In genomic region chr12:101660662-101661061, GRCh38 we compare ENCODE assay signal across 6 cellular contexts. TPM values are rescaled to one million over a fixed set of nuclear protein-coding genes. Genes with fewer than 3 reads are reported as not detected.
DNase-seq lines count a peak whose midpoint lies in the region; ATAC-seq and TF ChIP-seq lines count a peak whose summit lies in the region.
"Not testable (repeated sequence)": the region's sequence is repeated elsewhere in the genome, so short reads cannot be mapped to it uniquely, and the experiment has no call there.

No MANE protein-coding gene starts in this region.

- ATAC-seq in activated T-helper 17 cell treated with anti-CD3 and anti-CD28 coated beads, Interleukin-2, amount 50 U/mL, for 72 hours (replicated peaks) = peak; percentile 21
- ATAC-seq in foreskin keratinocyte (peak; percentile 36), gastrocnemius medialis (peak; percentile 15 to 36)

- H3K4me1 Mint-ChIP-seq in activated T-helper 17 cell treated with anti-CD3 and anti-CD28 coated beads, Interleukin-2, amount 50 U/mL, for 72 hours = not testable (repeated sequence)

- H3K36me3 ChIP-seq in brain microvascular endothelial cell (replicated peaks) = not testable (repeated sequence)
- peaks cover 4 to 99% of the 10 kb centered on the region in 2 donors for H3K36me3 ChIP-seq in gastrocnemius medialis

- not testable (repeated sequence) for H3K27me3 ChIP-seq in brain microvascular endothelial cell (replicated peaks); foreskin keratinocyte; gastrocnemius medialis

- H3K9me3 ChIP-seq in gastrocnemius medialis = not testable (repeated sequence)

- DNase-seq in LHCN-M2 (ENCODE audit: low read depth) (peak; percentile 35), brain microvascular endothelial cell (peak; percentile 5), myocyte (ENCODE audit: low read depth) (peak; percentile 25)
- DNase-seq in foreskin keratinocyte, gastrocnemius medialis: not testable (repeated sequence)

- H3K36me3 Mint-ChIP-seq in activated T-helper 17 cell treated with anti-CD3 and anti-CD28 coated beads, Interleukin-2, amount 50 U/mL, for 72 hours (ENCODE audit: low read depth) = not testable (repeated sequence)

- H3K4me3 ChIP-seq in brain microvascular endothelial cell (ENCODE audit: low read depth, low read length); gastrocnemius medialis: not testable (repeated sequence)

- not testable (repeated sequence) for H3K27me3 Mint-ChIP-seq in activated T-helper 17 cell treated with anti-CD3 and anti-CD28 coated beads, Interleukin-2, amount 50 U/mL, for 72 hours

- not testable (repeated sequence) for TF ChIP-seq POLR2A in gastrocnemius medialis (IDR thresholded peaks at IDR 0.05)

- not testable (repeated sequence) for H3K27ac ChIP-seq in brain microvascular endothelial cell, foreskin keratinocyte
- H3K27ac ChIP-seq in gastrocnemius medialis = peak overlapping the region; percentile 57 to 67 (median 64)

- not testable (repeated sequence) for H3K4me3 Mint-ChIP-seq in activated T-helper 17 cell treated with anti-CD3 and anti-CD28 coated beads, Interleukin-2, amount 50 U/mL, for 72 hours

- not testable (repeated sequence) for H3K9me3 Mint-ChIP-seq in activated T-helper 17 cell treated with anti-CD3 and anti-CD28 coated beads, Interleukin-2, amount 50 U/mL, for 72 hours

- TF ChIP-seq CTCF in brain microvascular endothelial cell (IDR thresholded peaks at IDR 0.05; ENCODE audit: low read depth, low read length, missing control alignments); foreskin keratinocyte (conservative IDR thresholded peaks at IDR 0.05); gastrocnemius medialis (IDR thresholded peaks at IDR 0.05 in 4 of 5, conservative IDR thresholded peaks at IDR 0.05 in 1 of 5): not testable (repeated sequence)

- H3K4me1 ChIP-seq in foreskin keratinocyte, gastrocnemius medialis: not testable (repeated sequence)

- intact Hi-C loops in gastrocnemius medialis (cut with DNase I; ENCODE audit: low total_unique reads) = not testable (repeated sequence)

- H3K27ac Mint-ChIP-seq in activated T-helper 17 cell treated with anti-CD3 and anti-CD28 coated beads, Interleukin-2, amount 50 U/mL, for 72 hours = not testable (repeated sequence)

- in situ Hi-C loops in brain microvascular endothelial cell (cut with HindIII; ENCODE audit: low pct_ligation_motif_present, low sequenced_read_pairs); gastrocnemius medialis (cut with MboI; ENCODE audit: low sequenced_read_pairs in 4 of 4): not testable (repeated sequence)

RNA-seq across cellular contexts. Expression of gene CHPT1, which starts 36.8 kb away (rescaled TPM):
- total RNA-seq in LHCN-M2 (2014; rRNA removed) (28.2 and 34.2 TPM in 2 replicates), foreskin keratinocyte (13.9 and 15.5 TPM in 2 replicates), myocyte (59.7 and 78.5 TPM in 2 replicates), gastrocnemius medialis (10 to 100 TPM; 32.3 to 67.3 (median 36.1) TPM)
- 21.5 TPM for polyA plus RNA-seq in LHCN-M2 (2012)
- total RNA-seq in activated T-helper 17 cell treated with anti-CD3 and anti-CD28 coated beads, Interleukin-2, amount 50 U/mL, for 72 hours = 10 to 100 TPM in 1 of 2 donors, 1 to 10 TPM in 1; 3.4 to 16.0 TPM
- polyA plus RNA-seq in foreskin keratinocyte = 12.0 and 15.9 TPM in 2 replicates
- polyA plus RNA-seq in myocyte (2012) = 47.7 TPM
